1 cellular context compared by ENCODE assay signal in genomic region chr11:91397134-91397468, GRCh38.
TF ChIP-seq lines count a peak whose summit lies in the region.

No MANE protein-coding gene starts in this region.

TF ChIP-seq in GM23338, 12 proteins besides CTCF, POLR2A, EP300 and RAD21 (continued from another document):
- no peak for TF ChIP-seq ZNF462 (CRISPR knock-in tag; IDR thresholded peaks at IDR 0.05)
- TF ChIP-seq NANOG (IDR thresholded peaks at IDR 0.05; ENCODE audit: borderline replicate concordance), result no peak
